ENCODE assay signal across 1 cellular context in genomic region chr18:610214-610928, GRCh38.
TF ChIP-seq lines count a peak whose summit lies in the region.

No MANE protein-coding gene starts in this region.

TF ChIP-seq in IMR-90, 13 proteins besides CTCF, POLR2A, EP300 and RAD21:
- TF ChIP-seq MAZ (IDR thresholded peaks at IDR 0.05; ENCODE audit: borderline replicate concordance, low read depth, low read length) (no peak), CEBPB (IDR thresholded peaks at IDR 0.05; ENCODE audit: low read depth, low read length) (no peak), BHLHE40 (IDR thresholded peaks at IDR 0.05; ENCODE audit: low read depth, low read length) (no peak), MXI1 (IDR thresholded peaks at IDR 0.05; ENCODE audit: borderline replicate concordance, low read depth, low read length) (no peak), RCOR1 (IDR thresholded peaks at IDR 0.05; ENCODE audit: insufficient replicate concordance, low read length) (no peak), CHD1 (IDR thresholded peaks at IDR 0.05; ENCODE audit: low read depth, low read length) (no peak), RFX5 (IDR thresholded peaks at IDR 0.05; ENCODE audit: low read depth, low read length) (no peak), MAFK (IDR thresholded peaks at IDR 0.05; ENCODE audit: low read depth, low read length) (no peak), SMC3 (IDR thresholded peaks at IDR 0.05; ENCODE audit: low read depth, low read length) (no peak), ELK1 (IDR thresholded peaks at IDR 0.05; ENCODE audit: borderline replicate concordance, low read depth, low read length) (no peak), NFE2L2 (IDR thresholded peaks at IDR 0.05; ENCODE audit: low read depth, low read length) (no peak), FOS (IDR thresholded peaks at IDR 0.05; ENCODE audit: low read depth, low read length) (no peak), USF2 (IDR thresholded peaks at IDR 0.05; ENCODE audit: low read depth, low read length) (no peak)
